1 cellular context compared by ENCODE assay signal in genomic region chr7:87152112-87152896, GRCh38.
TF ChIP-seq lines count a peak whose summit lies in the region.

Gene DMTF1 (plus strand): TSS chr7:87152453. CDS start chr7:87164942, 12,489 bp downstream.

TF ChIP-seq in HepG2, 621 proteins besides CTCF, POLR2A, EP300 and RAD21 (continued from another document and continues in another):
- TF ChIP-seq RNF219 (CRISPR knock-in tag; IDR thresholded peaks at IDR 0.05) = no peak
- peak; percentile 68; the same call in 1 of the 2 replicates for TF ChIP-seq ZNF790 (CRISPR knock-in tag; IDR thresholded peaks at IDR 0.05; ENCODE audit: borderline replicate concordance)
- no peak for TF ChIP-seq ZNF235 (CRISPR knock-in tag; IDR thresholded peaks at IDR 0.05; ENCODE audit: borderline replicate concordance)
- TF ChIP-seq SOX5 (CRISPR knock-in tag; IDR thresholded peaks at IDR 0.05; ENCODE audit: borderline replicate concordance) = no peak
- peak; percentile 66 for TF ChIP-seq NR2C2 (CRISPR knock-in tag; IDR thresholded peaks at IDR 0.05; ENCODE audit: borderline replicate concordance)
- TF ChIP-seq SKI (IDR thresholded peaks at IDR 0.05; ENCODE audit: partially characterized antibody) = peak; percentile 40
- TF ChIP-seq ZNF83 (CRISPR knock-in tag; IDR thresholded peaks at IDR 0.05; ENCODE audit: borderline replicate concordance) = no peak
- TF ChIP-seq GATA4 (IDR thresholded peaks at IDR 0.05; ENCODE audit: borderline replicate concordance, low read depth) = no peak
- TF ChIP-seq DMTF1 (CRISPR knock-in tag; IDR thresholded peaks at IDR 0.05) = peak; percentile 98
- TF ChIP-seq REPIN1 (CRISPR knock-in tag; IDR thresholded peaks at IDR 0.05; ENCODE audit: borderline replicate concordance, low read depth) = peak; percentile 70
- no peak for TF ChIP-seq FOXA1 (IDR thresholded peaks at IDR 0.05)
- TF ChIP-seq FOXA1 (CRISPR knock-in tag; IDR thresholded peaks at IDR 0.05) = no peak
- TF ChIP-seq NR1H2 (CRISPR knock-in tag; IDR thresholded peaks at IDR 0.05; ENCODE audit: borderline replicate concordance, low read depth) = no peak; the same call in 1 of the 2 replicates
- no peak for TF ChIP-seq ELF4 (CRISPR knock-in tag; IDR thresholded peaks at IDR 0.05; ENCODE audit: borderline replicate concordance)
- TF ChIP-seq ZNF326 (CRISPR knock-in tag; IDR thresholded peaks at IDR 0.05; ENCODE audit: borderline replicate concordance) = no peak
- peak; percentile 87 for TF ChIP-seq ZFY (CRISPR knock-in tag; IDR thresholded peaks at IDR 0.05)
- TF ChIP-seq PLSCR1 (CRISPR knock-in tag; IDR thresholded peaks at IDR 0.05; ENCODE audit: borderline replicate concordance) = no peak
- peak; percentile 54 for TF ChIP-seq GFI1 (CRISPR knock-in tag; IDR thresholded peaks at IDR 0.05; ENCODE audit: borderline replicate concordance)
- TF ChIP-seq ZNF329 (CRISPR knock-in tag; IDR thresholded peaks at IDR 0.05; ENCODE audit: low read depth) = no peak; the same call in 1 of the 2 replicates
- TF ChIP-seq BHLHE40 (IDR thresholded peaks at IDR 0.05; ENCODE audit: low read length) = 0 out of 2 replicates have a peak, but pooled peaks have one; percentile 33
- TF ChIP-seq ZNF737 (CRISPR knock-in tag; IDR thresholded peaks at IDR 0.05; ENCODE audit: borderline replicate concordance) = no peak
- no peak for TF ChIP-seq HNRNPL (IDR thresholded peaks at IDR 0.05; ENCODE audit: low read depth, low read length)
- no peak for TF ChIP-seq PREB (CRISPR knock-in tag; IDR thresholded peaks at IDR 0.05)
- TF ChIP-seq SOX6 (IDR thresholded peaks at IDR 0.05) = no peak
- peak; percentile 59; the same call in 1 of the 2 replicates for TF ChIP-seq SOX6 (CRISPR knock-in tag; IDR thresholded peaks at IDR 0.05)
- peak; percentile 97 for TF ChIP-seq SPEN (CRISPR knock-in tag; IDR thresholded peaks at IDR 0.05; ENCODE audit: low read depth)
- peak; percentile 46; the same call in 1 of the 2 replicates for TF ChIP-seq BRD4 (CRISPR knock-in tag; IDR thresholded peaks at IDR 0.05)
- TF ChIP-seq DNMT3B (CRISPR knock-in tag; conservative IDR thresholded peaks at IDR 0.05) = no peak; the same call in 1 of the 2 replicates
- peak; percentile 47 for TF ChIP-seq ZNF670 (CRISPR knock-in tag; IDR thresholded peaks at IDR 0.05; ENCODE audit: borderline replicate concordance)
- TF ChIP-seq ZNF629 (CRISPR knock-in tag; conservative IDR thresholded peaks at IDR 0.05) = 0 out of 2 replicates have a peak, but pooled peaks have one; percentile 5
- TF ChIP-seq BRF2 (CRISPR knock-in tag; IDR thresholded peaks at IDR 0.05) = peak; percentile 73; the same call in 1 of the 2 replicates
- TF ChIP-seq ZNF513 (CRISPR knock-in tag; conservative IDR thresholded peaks at IDR 0.05) = no peak
- no peak for TF ChIP-seq MAFG (CRISPR knock-in tag; IDR thresholded peaks at IDR 0.05)
- TF ChIP-seq U2AF2 (IDR thresholded peaks at IDR 0.05; ENCODE audit: low read depth, low read length) = no peak
- TF ChIP-seq NFYC (CRISPR knock-in tag; IDR thresholded peaks at IDR 0.05) = no peak; the same call in none of the 2 replicates
- TF ChIP-seq ZNF616 (CRISPR knock-in tag; IDR thresholded peaks at IDR 0.05; ENCODE audit: low read depth) = 0 out of 2 replicates have a peak, but pooled peaks have one; percentile 38
- 0 out of 2 replicates have a peak, but pooled peaks have one; percentile 23 for TF ChIP-seq ZNF280D (CRISPR knock-in tag; IDR thresholded peaks at IDR 0.05)
- TF ChIP-seq RXRA (CRISPR knock-in tag; IDR thresholded peaks at IDR 0.05) = peak; percentile 27; the same call in 1 of the 2 replicates
- TF ChIP-seq ZFYVE20 (CRISPR knock-in tag; IDR thresholded peaks at IDR 0.05; ENCODE audit: borderline replicate concordance, low read depth) = no peak
- no peak for TF ChIP-seq RARG (CRISPR knock-in tag; IDR thresholded peaks at IDR 0.05; ENCODE audit: low read depth)
- TF ChIP-seq MYPOP (CRISPR knock-in tag; IDR thresholded peaks at IDR 0.05) = peak; percentile 86; the same call in 1 of the 2 replicates
- peak; percentile 93; the same call in 1 of the 2 replicates for TF ChIP-seq GLI4 (CRISPR knock-in tag; IDR thresholded peaks at IDR 0.05; ENCODE audit: borderline replicate concordance)
- TF ChIP-seq BORCS8-MEF2B (CRISPR knock-in tag; IDR thresholded peaks at IDR 0.05) = peak; percentile 88
- TF ChIP-seq ZNF784 (CRISPR knock-in tag; IDR thresholded peaks at IDR 0.05; ENCODE audit: borderline replicate concordance) = peak; percentile 56; the same call in 1 of the 2 replicates
- peak; percentile 87; the same call in 1 of the 2 replicates for TF ChIP-seq GTF3A (CRISPR knock-in tag; conservative IDR thresholded peaks at IDR 0.05)
- peak; percentile 73 for TF ChIP-seq ZBTB7A (CRISPR knock-in tag; IDR thresholded peaks at IDR 0.05)
- peak; percentile 93; the same call in 1 of the 2 replicates for TF ChIP-seq ZSCAN20 (CRISPR knock-in tag; IDR thresholded peaks at IDR 0.05; ENCODE audit: borderline replicate concordance)
- TF ChIP-seq EZH2 (conservative IDR thresholded peaks at IDR 0.05; ENCODE audit: low read depth, low read length) = no peak
- TF ChIP-seq ZNF564 (CRISPR knock-in tag; IDR thresholded peaks at IDR 0.05) = peak; percentile 67; the same call in 1 of the 2 replicates
- TF ChIP-seq ZNF740 (CRISPR knock-in tag; IDR thresholded peaks at IDR 0.05) = peak; percentile 18; the same call in 1 of the 2 replicates
- TF ChIP-seq ZNF792 (CRISPR knock-in tag; IDR thresholded peaks at IDR 0.05) = peak; percentile 46; the same call in 1 of the 2 replicates
- no peak for TF ChIP-seq ATAD3A (CRISPR knock-in tag; IDR thresholded peaks at IDR 0.05)
- no peak for TF ChIP-seq MBD4 (IDR thresholded peaks at IDR 0.05; ENCODE audit: borderline replicate concordance, low read length)
- no peak for TF ChIP-seq CCAR2 (optimal IDR thresholded peaks at IDR 0.05; ENCODE audit: low read depth, low read length)
- TF ChIP-seq ZFP41 (CRISPR knock-in tag; IDR thresholded peaks at IDR 0.05; ENCODE audit: borderline replicate concordance) = peak; percentile 48; the same call in 1 of the 2 replicates
